ENCODE assay signal across 14 cellular contexts in genomic region chr1:200406161-200406797, GRCh38. TPM values are rescaled to one million over a fixed set of nuclear protein-coding genes. Genes with fewer than 3 reads are reported as not detected.
DNase-seq lines count a peak whose midpoint lies in the region; ATAC-seq, FAIRE-seq and TF ChIP-seq lines count a peak whose summit lies in the region.
"Had no signal": no experiment of that assay in that cellular context is flagged by ENCODE, and none has a peak within 500 bp of the region (broad histone marks: within the 10 kb centered on the region; RNA-seq: fewer than 3 reads in every experiment).

No MANE protein-coding gene starts in this region.

- peaks cover 74% of the 10 kb centered on the region for H3K36me3 Mint-ChIP-seq in stimulated activated naive CD8-positive, alpha-beta T cell treated with anti-CD3 and anti-CD28 coated beads, Interleukin-15, Interleukin-2, amounts not matched to agents 100 ng/mL and 50 ng/mL, for 24 hours (ENCODE audit: low read depth)
- peaks cover 85% of the 10 kb centered on the region for H3K36me3 Mint-ChIP-seq in activated T-helper 17 cell treated with anti-CD3 and anti-CD28 coated beads, Interleukin-2, amount 50 U/mL, for 72 hours (ENCODE audit: low read depth)

- H3K79me2 ChIP-seq in keratinocyte (ENCODE audit: control insufficient read depth, insufficient read depth, low read length): peaks cover 60% of the 10 kb centered on the region

- H3K9me3 Mint-ChIP-seq in stimulated activated naive CD8-positive, alpha-beta T cell treated with anti-CD3 and anti-CD28 coated beads, Interleukin-15, Interleukin-2, amounts not matched to agents 100 ng/mL and 50 ng/mL, for 24 hours: no peaks in the 10 kb centered on the region
- H3K9me3 Mint-ChIP-seq in activated T-helper 17 cell treated with anti-CD3 and anti-CD28 coated beads, Interleukin-2, amount 50 U/mL, for 72 hours: no peaks in the 10 kb centered on the region

- no peak overlapping the region for H3K27ac ChIP-seq in keratinocyte (ENCODE audit: control insufficient read depth, insufficient read depth, low read length)
- H3K27ac ChIP-seq: suprapubic skin had no signal

- no peak for TF ChIP-seq CTCF in keratinocyte (optimal IDR thresholded peaks at IDR 0.05 in 1 of 3, IDR thresholded peaks at IDR 0.05 in 1 of 3, conservative IDR thresholded peaks at IDR 0.05 in 1 of 3; ENCODE audit: extremely low read depth in 1 of 3, insufficient read depth in 2 of 3, low read length in 3 of 3)

- H2AFZ ChIP-seq in keratinocyte (ENCODE audit: control insufficient read depth, low read length): no peak overlapping the region

- DNase-seq in stimulated activated naive CD8-positive, alpha-beta T cell treated with anti-CD3 and anti-CD28 coated beads, Interleukin-15, Interleukin-2, amounts not matched to agents 100 U/mL and 50 U/mL, for 24 hours: no peak
- no peak for DNase-seq in keratinocyte (ENCODE audit: low read depth, low spot score)
- no peak for DNase-seq in NCI-H69 (lab: John Stamatoyannopoulos, UW)
- no peak for DNase-seq in NOMO-1 treated with DMSO at 0.1 percent for 48 hours (lab: John Stamatoyannopoulos, UW; ENCODE audit: unreplicated experiment)
- DNase-seq: activated CD8-positive, alpha-beta memory T cell treated with anti-CD3 and anti-CD28 coated beads, Interleukin-2, amount 50 U/mL, for 4 hours; COR-L47; NCI-H2171 treated with DMSO at 0.1 percent for 48 hours; stimulated activated CD4-positive, alpha-beta T cell treated with anti-CD3 and anti-CD28 coated beads, Interleukin-2, amount 100 ng/mL, for 24 hours had no signal

- dilution Hi-C loops in keratinocyte (cut with MboI; ENCODE audit: extremely low pct_ligation_motif_present, low sequenced_read_pairs): no loop called here

- peak overlapping the region; percentile 62 for H3K4me3 Mint-ChIP-seq in stimulated activated naive CD8-positive, alpha-beta T cell treated with anti-CD3 and anti-CD28 coated beads, Interleukin-15, Interleukin-2, amounts not matched to agents 100 ng/mL and 50 ng/mL, for 24 hours
- H3K4me3 Mint-ChIP-seq in activated T-helper 17 cell treated with anti-CD3 and anti-CD28 coated beads, Interleukin-2, amount 50 U/mL, for 72 hours: peak overlapping the region; percentile 96

- H4K20me1 ChIP-seq in keratinocyte (ENCODE audit: control insufficient read depth, extremely low read depth, insufficient read depth, low read length): no peaks in the 10 kb centered on the region

- FAIRE-seq in keratinocyte (lab: Jason Lieb, UNC): no peak
- FAIRE-seq: HTR-8/SVneo had no signal

- H3K27ac Mint-ChIP-seq in stimulated activated naive CD8-positive, alpha-beta T cell treated with anti-CD3 and anti-CD28 coated beads, Interleukin-15, Interleukin-2, amounts not matched to agents 100 ng/mL and 50 ng/mL, for 24 hours: no peak overlapping the region
- no peak overlapping the region for H3K27ac Mint-ChIP-seq in activated T-helper 17 cell treated with anti-CD3 and anti-CD28 coated beads, Interleukin-2, amount 50 U/mL, for 72 hours

- peaks cover 9 to 10% of the 10 kb centered on the region in 2 experiments for H3K36me3 ChIP-seq in keratinocyte (ENCODE audit: control insufficient read depth in 2 of 2, extremely low read depth in 1 of 2, insufficient read depth in 2 of 2, low read length in 2 of 2)
- H3K36me3 ChIP-seq: suprapubic skin had no signal

- peak overlapping the region in 2 of 3 experiments; percentile 36 to 39 for H3K4me3 ChIP-seq in keratinocyte (ENCODE audit: control insufficient read depth in 2 of 3, extremely low read depth in 1 of 3, insufficient read depth in 2 of 3, low read depth in 1 of 3, low read length in 3 of 3)
- H3K4me3 ChIP-seq: suprapubic skin had no signal

- H3K4me1 Mint-ChIP-seq in stimulated activated naive CD8-positive, alpha-beta T cell treated with anti-CD3 and anti-CD28 coated beads, Interleukin-15, Interleukin-2, amounts not matched to agents 100 ng/mL and 50 ng/mL, for 24 hours (ENCODE audit: low read depth): peaks cover 79% of the 10 kb centered on the region
- H3K4me1 Mint-ChIP-seq in activated T-helper 17 cell treated with anti-CD3 and anti-CD28 coated beads, Interleukin-2, amount 50 U/mL, for 72 hours: peaks cover 36% of the 10 kb centered on the region

- no peak overlapping the region for H3K9ac ChIP-seq in keratinocyte (ENCODE audit: control insufficient read depth, extremely low read depth, insufficient read depth, low read length)

- no peaks in the 10 kb centered on the region for H3K27me3 Mint-ChIP-seq in stimulated activated naive CD8-positive, alpha-beta T cell treated with anti-CD3 and anti-CD28 coated beads, Interleukin-15, Interleukin-2, amounts not matched to agents 100 ng/mL and 50 ng/mL, for 24 hours
- H3K27me3 Mint-ChIP-seq in activated T-helper 17 cell treated with anti-CD3 and anti-CD28 coated beads, Interleukin-2, amount 50 U/mL, for 72 hours: no peaks in the 10 kb centered on the region

- ATAC-seq in stimulated activated naive CD8-positive, alpha-beta T cell treated with anti-CD3 and anti-CD28 coated beads, Interleukin-15, Interleukin-2, amounts not matched to agents 100 U/mL and 50 U/mL, for 24 hours: no peak
- no peak for ATAC-seq in activated T-helper 17 cell treated with anti-CD3 and anti-CD28 coated beads, Interleukin-2, amount 50 U/mL, for 72 hours (replicated peaks)
- ATAC-seq in HG02970 (IDR thresholded peaks at IDR 0.05; ENCODE audit: low FRiP score, unreplicated experiment) (no peak), GM21360 (IDR thresholded peaks at IDR 0.05; ENCODE audit: unreplicated experiment) (no peak)

- H3K9me3 ChIP-seq in keratinocyte (ENCODE audit: control insufficient read depth, low read depth, low read length): no peaks in the 10 kb centered on the region
- H3K9me3 ChIP-seq: suprapubic skin had no signal

- no peaks in the 10 kb centered on the region for H3K27me3 ChIP-seq in keratinocyte (ENCODE audit: control insufficient read depth, extremely low read depth, insufficient read depth, low read length)
- H3K27me3 ChIP-seq: suprapubic skin had no signal

- peak overlapping the region; percentile 36 for H3K4me2 ChIP-seq in keratinocyte (ENCODE audit: control insufficient read depth, extremely low read depth, insufficient read depth, low read depth, low read length)

- peaks cover 38% of the 10 kb centered on the region for H3K4me1 ChIP-seq in keratinocyte (ENCODE audit: control insufficient read depth, extremely low read depth, insufficient read depth, low read length)

- no peaks in the 10 kb centered on the region for H3K9me1 ChIP-seq in keratinocyte (ENCODE audit: control insufficient read depth, extremely low read depth, insufficient read depth, low read length)

RNA-seq across cellular contexts. Expression of gene ZNF281, which starts 3.6 kb away (rescaled TPM):
- 10 to 100 TPM; 13.1 to 15.8 TPM for total RNA-seq in activated T-helper 17 cell treated with anti-CD3 and anti-CD28 coated beads, Interleukin-2, amount 50 U/mL, for 72 hours
- 8.7 to 14.7 TPM (median 11.0 TPM) in 3 replicates for polyA plus RNA-seq in keratinocyte
- polyA plus RNA-seq in keratinocyte (2011; ENCODE audit: low read depth): 10.1 TPM
- polyA plus RNA-seq in keratinocyte (2011; cell fraction: cytosol; rRNA removed): 4.7 and 9.6 TPM in 2 replicates
- 15.4 and 20.3 TPM in 2 replicates for polyA plus RNA-seq in keratinocyte (2011; cell fraction: nucleus; rRNA removed)
- 10.0 and 15.0 TPM in 2 replicates for polyA plus RNA-seq in keratinocyte (2012; ENCODE audit: low replicate concordance)
- polyA minus RNA-seq in keratinocyte: 13.8 to 21.6 TPM (median 17.1 TPM) in 3 replicates
- 12.9 TPM for polyA minus RNA-seq in keratinocyte (2011; cell fraction: cytosol; rRNA and poly(A)+ RNA removed)
- 17.0 and 34.3 TPM in 2 replicates for polyA minus RNA-seq in keratinocyte (2011; cell fraction: nucleus; rRNA and poly(A)+ RNA removed)
